ENCODE assay signal across 16 cellular contexts in genomic region chr9:16561121-16561520, GRCh38.
A peak's percentile ranks its signal among the peaks of the same experiment; 100 is the strongest.
DNase-seq lines count a peak whose midpoint lies in the region; ATAC-seq and TF ChIP-seq lines count a peak whose summit lies in the region.
"Had no signal": no experiment of that assay in that cellular context is flagged by ENCODE, and none has a peak within 500 bp of the region (broad histone marks: within the 10 kb centered on the region; RNA-seq: fewer than 3 reads in every experiment).

No MANE protein-coding gene starts in this region.

- H3K4me3 ChIP-seq in fibroblast of mammary gland (ENCODE audit: control insufficient read depth, low read depth, low read length): no peak overlapping the region
- H3K4me3 ChIP-seq: A549, GM12878 had no signal

- no peak for ATAC-seq in HG03442 (IDR thresholded peaks at IDR 0.05; ENCODE audit: unreplicated experiment)
- ATAC-seq: A549, GM12878, Panc1 had no signal

- TF ChIP-seq CTCF in fibroblast of mammary gland (conservative IDR thresholded peaks at IDR 0.05; ENCODE audit: control insufficient read depth, insufficient read depth, low read depth, low read length): no peak

- DNase-seq in Daoy (ENCODE audit: low read depth) (peak; percentile 9), HS-27A (ENCODE audit: low read depth) (peak; percentile 24), RPMI7951 (ENCODE audit: low read depth) (peak; percentile 26), fibroblast of mammary gland (ENCODE audit: low read depth) (peak; percentile 44), NCI-H345 (lab: John Stamatoyannopoulos, UW) (no peak), OCI-M2 (lab: John Stamatoyannopoulos, UW; ENCODE audit: unreplicated experiment) (no peak)
- DNase-seq: DMS79, H7, Kasumi-1, NCI-H1417, NCI-H1694 treated with DMSO at 0.1 percent for 48 hours, NCI-H748 treated with DMSO at 0.1 percent for 48 hours had no signal

Comparison
In these comparisons a context has a peak if more than half of its experiments do, and no peak if none do; other contexts are left out.
1. DNase-seq: peak in Daoy (single experiment), HS-27A (single experiment), RPMI7951 (single experiment) and fibroblast of mammary gland (single experiment); none in NCI-H345 (single experiment) and OCI-M2 (single experiment).